Comparison of ENCODE assay signal across 8 cellular contexts in the genomic region with DNA sequence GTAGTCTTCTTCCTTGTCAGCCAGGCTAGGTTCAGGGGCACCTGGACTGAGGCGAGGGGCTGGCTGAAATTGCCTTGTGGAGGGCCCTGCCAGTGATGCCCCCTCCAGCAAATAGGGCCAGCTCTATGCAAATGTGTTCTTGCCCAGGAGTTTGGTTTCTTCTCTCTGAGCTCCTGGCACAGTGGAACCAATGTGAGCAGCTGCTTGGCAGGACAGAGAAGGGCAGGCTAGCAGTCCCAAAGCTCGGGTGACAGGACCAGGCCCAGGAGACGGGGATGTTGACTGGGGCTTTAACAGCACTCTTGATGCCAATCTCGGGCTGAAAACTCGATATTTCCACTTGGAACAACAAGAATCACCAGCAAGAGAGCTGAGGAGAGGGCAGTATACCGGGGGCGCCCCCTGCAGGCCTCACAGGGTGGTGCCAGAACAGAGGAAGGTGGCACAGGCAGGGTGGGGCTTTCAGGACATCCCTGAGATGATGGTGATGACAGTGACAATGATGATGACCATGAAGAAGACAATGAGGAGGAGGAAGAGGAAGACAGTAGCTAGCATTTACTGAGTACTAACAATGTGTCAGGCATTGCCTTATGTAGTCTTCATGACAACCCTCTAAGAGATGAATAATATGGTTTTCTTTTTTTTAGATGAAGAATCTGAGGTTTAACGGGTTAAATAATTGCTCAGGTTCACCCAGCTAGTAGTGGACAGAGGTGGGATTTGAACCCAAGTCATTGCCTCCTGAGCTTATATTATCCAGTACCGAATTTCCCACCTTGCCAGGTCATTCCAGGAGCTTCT. TPM values are rescaled to one million over a fixed set of nuclear protein-coding genes. Genes with fewer than 3 reads are reported as not detected.
DNase-seq lines count a peak whose midpoint lies in the region; ATAC-seq and TF ChIP-seq lines count a peak whose summit lies in the region.

No MANE protein-coding gene starts in this region.

- H3K27me3 Mint-ChIP-seq in stimulated activated naive CD8-positive, alpha-beta T cell treated with anti-CD3 and anti-CD28 coated beads, Interleukin-15, amount 100 ng/mL, for 72 hours, result peaks cover 81% of the 10 kb centered on the region

- 25 to 28% methylated on average over 9 of the region's 9 CpGs for WGBS in lung, 2 donors
- WGBS in lower leg skin, 2 donors, result 25 to 34% methylated on average over 9 of the region's 9 CpGs

- H3K27ac Mint-ChIP-seq in stimulated activated naive CD8-positive, alpha-beta T cell treated with anti-CD3 and anti-CD28 coated beads, Interleukin-15, amount 100 ng/mL, for 72 hours, result no peak overlapping the region

- no peak overlapping the region for H3K4me3 Mint-ChIP-seq in stimulated activated naive CD8-positive, alpha-beta T cell treated with anti-CD3 and anti-CD28 coated beads, Interleukin-15, amount 100 ng/mL, for 72 hours

- peak; percentile 82 for TF ChIP-seq RAD21 in Ishikawa (IDR thresholded peaks at IDR 0.05; ENCODE audit: low read depth)

- intact Hi-C loops in lower leg skin (cut with DNase I; ENCODE audit: low total_unique reads), result no loop called here

- TF ChIP-seq EP300 in Ishikawa (IDR thresholded peaks at IDR 0.05; ENCODE audit: borderline replicate concordance), result no peak

- no peak overlapping the region for H3K27ac ChIP-seq in lung (ENCODE audit: low read depth in 1 of 2, low read length in 1 of 2)

- H3K36me3 ChIP-seq in lung (ENCODE audit: control insufficient read depth in 2 of 2, insufficient read depth in 2 of 2, low read length in 2 of 2), result no peaks in the 10 kb centered on the region

- no peak for TF ChIP-seq POLR2A in lower leg skin (IDR thresholded peaks at IDR 0.05)

- no peaks in the 10 kb centered on the region for H3K4me1 ChIP-seq in lung (ENCODE audit: control insufficient read depth in 2 of 2, insufficient read depth in 2 of 2, low read length in 2 of 2)

- no peaks in the 10 kb centered on the region for H3K9me3 Mint-ChIP-seq in stimulated activated naive CD8-positive, alpha-beta T cell treated with anti-CD3 and anti-CD28 coated beads, Interleukin-15, amount 100 ng/mL, for 72 hours

- peaks cover 13% of the 10 kb centered on the region for H3K4me1 Mint-ChIP-seq in stimulated activated naive CD8-positive, alpha-beta T cell treated with anti-CD3 and anti-CD28 coated beads, Interleukin-15, amount 100 ng/mL, for 72 hours

- H3K9me3 ChIP-seq in lung (ENCODE audit: control insufficient read depth in 2 of 2, insufficient read depth in 1 of 2, low read length in 1 of 2), result no peaks in the 10 kb centered on the region

- no peak overlapping the region for H3K4me3 ChIP-seq in cardiac fibroblast (replicated peaks in 1 of 2; ENCODE audit: low read depth in 2 of 2, low read length in 2 of 2)
- no peak overlapping the region for H3K4me3 ChIP-seq in lung
- no peak overlapping the region for H3K4me3 ChIP-seq in lower leg skin (ENCODE audit: low read depth, poor library complexity, severe bottlenecking)

- peak; percentile 83 for DNase-seq in Ammon's horn (ENCODE audit: low spot score)
- DNase-seq in UCSD-AML1 (lab: John Stamatoyannopoulos, UW; ENCODE audit: unreplicated experiment), result peak; percentile 58
- DNase-seq in cardiac fibroblast (ENCODE audit: low read depth in 2 of 2), result peak; percentile 32 to 46
- no peak for DNase-seq in lung (ENCODE audit: low spot score)
- DNase-seq in stimulated activated naive CD8-positive, alpha-beta T cell treated with anti-CD3 and anti-CD28 coated beads, Interleukin-15, amount 100 ng/mL, for 72 hours, result peak; percentile 67 to 73
- no peak for DNase-seq in lower leg skin (ENCODE audit: low spot score in 2 of 2)

- ATAC-seq in GM18907 (IDR thresholded peaks at IDR 0.05; ENCODE audit: unreplicated experiment), result peak; percentile 63
- peak; percentile 59 for ATAC-seq in lung (ENCODE audit: insufficient read depth, low FRiP score)
- peak; percentile 91 for ATAC-seq in stimulated activated naive CD8-positive, alpha-beta T cell treated with anti-CD3 and anti-CD28 coated beads, Interleukin-15, amount 100 ng/mL, for 72 hours

- H3K27me3 ChIP-seq in lung (ENCODE audit: control insufficient read depth, insufficient read depth), result no peaks in the 10 kb centered on the region

- TF ChIP-seq CTCF in cardiac fibroblast (IDR thresholded peaks at IDR 0.05; ENCODE audit: low read depth, low read length) (peak; percentile 88), lung (IDR thresholded peaks at IDR 0.05; ENCODE audit: control extremely low read depth, extremely low read depth) (peak; percentile 25), lower leg skin (IDR thresholded peaks at IDR 0.05) (no peak)

TF ChIP-seq in Ishikawa, 13 proteins besides CTCF, POLR2A, EP300 and RAD21:
- no peak for TF ChIP-seq FOXM1 (IDR thresholded peaks at IDR 0.05; ENCODE audit: borderline replicate concordance, low read depth)
- no peak for TF ChIP-seq ZBTB7A (IDR thresholded peaks at IDR 0.05; ENCODE audit: low read depth)
- no peak for TF ChIP-seq REST (IDR thresholded peaks at IDR 0.05; ENCODE audit: low read depth)
- no peak for TF ChIP-seq CEBPB (IDR thresholded peaks at IDR 0.05)
- TF ChIP-seq TCF12 (IDR thresholded peaks at IDR 0.05; ENCODE audit: low read depth), result no peak
- TF ChIP-seq MAX (IDR thresholded peaks at IDR 0.05), result no peak
- TF ChIP-seq YY1 (IDR thresholded peaks at IDR 0.05; ENCODE audit: low read depth), result no peak
- TF ChIP-seq TEAD4 (IDR thresholded peaks at IDR 0.05), result no peak
- TF ChIP-seq EGR1 (IDR thresholded peaks at IDR 0.05), result no peak
- TF ChIP-seq NFIC (IDR thresholded peaks at IDR 0.05), result no peak
- no peak for TF ChIP-seq TAF1 (IDR thresholded peaks at IDR 0.05; ENCODE audit: low read depth)
- no peak for TF ChIP-seq USF1 (IDR thresholded peaks at IDR 0.05)
- TF ChIP-seq CREB1 (IDR thresholded peaks at IDR 0.05; ENCODE audit: low read depth), result no peak

RNA-seq across cellular contexts. Expression of gene KCNJ9, which starts 2.7 kb away (rescaled TPM):
- total RNA-seq in lung (not detected), lower leg skin (under 1 TPM in 1 of 4 donors, not detected in 3; 0.12 TPM)
- polyA plus RNA-seq in lung, result not detected

RNA-seq across cellular contexts. Expression of gene KCNJ10, which starts 8.6 kb away (rescaled TPM):
- total RNA-seq in lung (under 1 TPM; 0.09 to 0.37 TPM), lower leg skin (not detected)
- under 1 TPM; 0.02 to 0.10 TPM for polyA plus RNA-seq in lung

RNA-seq across cellular contexts. Expression of gene IGSF8, which starts 19.8 kb away (rescaled TPM):
- total RNA-seq in lung (10 to 100 TPM; 23.5 to 39.5 TPM), lower leg skin (10 to 100 TPM; 44.5 to 74.5 (median 54.9) TPM)
- polyA plus RNA-seq in lung, result 10 to 100 TPM; 25.8 to 27.7 TPM

RNA-seq across cellular contexts. Expression of gene ATP1A2, which starts 37.0 kb away (rescaled TPM):
- total RNA-seq in lung (1 to 10 TPM; 4.8 to 7.9 TPM), lower leg skin (1 to 10 TPM; 1.1 to 5.8 (median 5.0) TPM)
- polyA plus RNA-seq in lung, result 1 to 10 TPM; 1.1 to 1.5 TPM

RNA-seq across cellular contexts. Expression of gene PIGM, which starts 46.8 kb away (rescaled TPM):
- total RNA-seq in lung, result 1 to 10 TPM; 7.5 to 9.1 TPM
- polyA plus RNA-seq in lung, result 1 to 10 TPM; 3.7 to 3.9 TPM
- total RNA-seq in lower leg skin, result 1 to 10 TPM; 2.4 to 4.5 (median 3.6) TPM

Comparison
In these comparisons a context has a peak if more than half of its experiments do, and no peak if none do; other contexts are left out.
1. DNase-seq: peak in Ammon's horn (single experiment), UCSD-AML1 (single experiment), cardiac fibroblast (2 of 2) and stimulated activated naive CD8-positive, alpha-beta T cell treated with anti-CD3 and anti-CD28 coated beads, Interleukin-15, amount 100 ng/mL, for 72 hours (2 of 2); none in lung (single experiment) and lower leg skin (0 of 2).
2. CTCF ChIP-seq: peak in cardiac fibroblast (single experiment) and lung (single experiment); none in lower leg skin (0 of 3).
3. Peak in every context shown above with its lines, with median percentiles within 50 percentile points of each other: ATAC-seq.